In genomic region chr2:227939271-227940027, GRCh38 we compare ENCODE assay signal across 9 cellular contexts.
A peak's percentile ranks its signal among the peaks of the same experiment; 100 is the strongest.
DNase-seq lines count a peak whose midpoint lies in the region; ATAC-seq and TF ChIP-seq lines count a peak whose summit lies in the region.
"Had no signal": no experiment of that assay in that cellular context is flagged by ENCODE, and none has a peak within 500 bp of the region (broad histone marks: within the 10 kb centered on the region; RNA-seq: fewer than 3 reads in every experiment).

No MANE protein-coding gene starts in this region.

- H3K4me1 Mint-ChIP-seq in osteocyte (ENCODE audit: unreplicated experiment): no peaks in the 10 kb centered on the region

- DNase-seq in GM03348 (ENCODE audit: low spot score) (peak; percentile 20), NOMO-1 treated with dmso at 0.1 percent for 144 hours (lab: John Stamatoyannopoulos, UW; ENCODE audit: unreplicated experiment) (peak; percentile 14), epithelial cell of prostate (ENCODE audit: low read depth, low spot score) (peak; percentile 2), osteocyte (ENCODE audit: extremely low spot score, unreplicated experiment) (no peak), sigmoid colon (no peak)
- DNase-seq in activated naive CD4-positive, alpha-beta T cell treated with anti-CD3 and anti-CD28 coated beads, Interleukin-2, amount 50 U/mL, for 72 hours (ENCODE audit: low spot score in 2 of 2): no peak
- DNase-seq: right lobe of liver had no signal

- no peak for TF ChIP-seq EP300 in sigmoid colon (IDR thresholded peaks at IDR 0.05)

- no peaks in the 10 kb centered on the region for H3K9me3 ChIP-seq in sigmoid colon
- H3K9me3 ChIP-seq: right lobe of liver had no signal

- H3K4me3 ChIP-seq in sigmoid colon: no peak overlapping the region
- H3K4me3 ChIP-seq: right lobe of liver had no signal

- H3K27ac Mint-ChIP-seq in osteocyte (ENCODE audit: unreplicated experiment): no peak overlapping the region
- H3K27ac Mint-ChIP-seq in activated naive CD4-positive, alpha-beta T cell treated with anti-CD3 and anti-CD28 coated beads, Interleukin-2, amount 50 U/mL, for 72 hours: no peak overlapping the region

- no peaks in the 10 kb centered on the region for H3K27me3 Mint-ChIP-seq in osteocyte (ENCODE audit: unreplicated experiment)

- no peaks in the 10 kb centered on the region for H3K36me3 ChIP-seq in sigmoid colon
- H3K36me3 ChIP-seq: right lobe of liver had no signal

- H3K36me3 Mint-ChIP-seq in osteocyte (ENCODE audit: unreplicated experiment): no peaks in the 10 kb centered on the region
- no peaks in the 10 kb centered on the region for H3K36me3 Mint-ChIP-seq in activated naive CD4-positive, alpha-beta T cell treated with anti-CD3 and anti-CD28 coated beads, Interleukin-2, amount 50 U/mL, for 72 hours

- no peaks in the 10 kb centered on the region for H3K9me3 Mint-ChIP-seq in osteocyte (ENCODE audit: unreplicated experiment)
- H3K9me3 Mint-ChIP-seq in activated naive CD4-positive, alpha-beta T cell treated with anti-CD3 and anti-CD28 coated beads, Interleukin-2, amount 50 U/mL, for 72 hours: peaks cover 0 to 12% of the 10 kb centered on the region in 2 donors

- H3K27ac ChIP-seq in epithelial cell of prostate: no peak overlapping the region
- no peak overlapping the region for H3K27ac ChIP-seq in sigmoid colon
- H3K27ac ChIP-seq: right lobe of liver had no signal

- intact Hi-C loops in sigmoid colon (cut with DNase I): no loop called here

- peak; percentile 46 for TF ChIP-seq CTCF in osteocyte (IDR thresholded peaks at IDR 0.05)
- TF ChIP-seq CTCF in sigmoid colon (IDR thresholded peaks at IDR 0.05): no peak

- H3K27me3 ChIP-seq in sigmoid colon: no peaks in the 10 kb centered on the region
- H3K27me3 ChIP-seq: right lobe of liver had no signal

- H3K4me1 ChIP-seq in sigmoid colon: no peaks in the 10 kb centered on the region
- H3K4me1 ChIP-seq: right lobe of liver had no signal

- no peak for TF ChIP-seq POLR2A in sigmoid colon (IDR thresholded peaks at IDR 0.05)

- peak; percentile 47 for ATAC-seq in HG02610 (IDR thresholded peaks at IDR 0.05; ENCODE audit: unreplicated experiment)
- no peak for ATAC-seq in HG03135 (IDR thresholded peaks at IDR 0.05; ENCODE audit: unreplicated experiment)
- no peak for ATAC-seq in activated naive CD4-positive, alpha-beta T cell treated with anti-CD3 and anti-CD28 coated beads, Interleukin-2, amount 50 U/mL, for 72 hours

- 33 to 58% methylated on average over 11 of the region's 11 CpGs for WGBS in sigmoid colon, 2 donors

- H3K4me3 Mint-ChIP-seq in osteocyte (ENCODE audit: unreplicated experiment): no peak overlapping the region

Comparison
In these comparisons a context has a peak if more than half of its experiments do, and no peak if none do; other contexts are left out.
1. DNase-seq: peak in GM03348 (single experiment), NOMO-1 treated with dmso at 0.1 percent for 144 hours (single experiment) and epithelial cell of prostate (single experiment); none in osteocyte (single experiment), sigmoid colon (single experiment) and activated naive CD4-positive, alpha-beta T cell treated with anti-CD3 and anti-CD28 coated beads, Interleukin-2, amount 50 U/mL, for 72 hours (0 of 2).